1 cellular context compared by ENCODE assay signal in genomic region chr15:42805266-42805665, GRCh38.
TF ChIP-seq lines count a peak whose summit lies in the region.

No MANE protein-coding gene starts in this region.

TF ChIP-seq in GM23338, 12 proteins besides CTCF, POLR2A, EP300 and RAD21 (continued from another document):
- TF ChIP-seq ZNF462 (CRISPR knock-in tag; IDR thresholded peaks at IDR 0.05), result no peak
- TF ChIP-seq CREB1 (CRISPR knock-in tag; IDR thresholded peaks at IDR 0.05; ENCODE audit: low read depth), result no peak
- no peak for TF ChIP-seq NANOG (IDR thresholded peaks at IDR 0.05; ENCODE audit: borderline replicate concordance)
- TF ChIP-seq ZNF331 (CRISPR knock-in tag; IDR thresholded peaks at IDR 0.05; ENCODE audit: low read depth), result no peak
- no peak for TF ChIP-seq POLR2AphosphoS5 (IDR thresholded peaks at IDR 0.05; ENCODE audit: low read depth)
